ENCODE assay signal across 8 cellular contexts in the genomic region with DNA sequence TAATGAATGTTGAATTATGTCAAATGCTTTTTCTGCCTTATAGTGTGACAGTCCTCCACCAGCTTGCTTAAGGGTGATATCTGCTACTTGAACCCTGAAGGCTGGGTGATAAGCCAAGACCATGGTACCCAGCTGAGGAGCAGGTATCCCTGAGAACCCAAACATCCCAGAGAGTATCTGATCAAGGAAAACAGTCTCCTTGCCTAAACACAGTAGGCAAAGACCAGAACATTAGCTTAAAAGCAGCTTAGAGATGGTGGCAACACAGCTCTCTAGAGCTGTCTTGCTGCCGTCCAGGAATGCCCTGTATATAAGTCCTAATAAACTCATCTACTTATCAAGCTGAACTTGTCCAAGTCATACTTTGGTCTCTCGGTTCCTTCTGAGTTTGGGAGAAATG.
"Had no signal": no experiment of that assay in that cellular context is flagged by ENCODE, and none has a peak within 500 bp of the region (broad histone marks: within the 10 kb centered on the region; RNA-seq: fewer than 3 reads in every experiment).

No MANE protein-coding gene starts in this region.

- ATAC-seq: GM12878 had no signal

- H3K4me3 ChIP-seq: GM12878 had no signal

- DNase-seq: GDM1, GF-D8 had no signal

- FAIRE-seq: G401.6, GM12878, GM12891, GM12892, GM18507, GM19239 had no signal
